In genomic region chr20:45987108-45987780, GRCh38 we compare ENCODE assay signal across 9 cellular contexts. TPM values are rescaled to one million over a fixed set of nuclear protein-coding genes. Genes with fewer than 3 reads are reported as not detected.
DNase-seq lines count a peak whose midpoint lies in the region; ATAC-seq and TF ChIP-seq lines count a peak whose summit lies in the region.
"Had no signal": no experiment of that assay in that cellular context is flagged by ENCODE, and none has a peak within 500 bp of the region (broad histone marks: within the 10 kb centered on the region; RNA-seq: fewer than 3 reads in every experiment).

No MANE protein-coding gene starts in this region.

- TF ChIP-seq CTCF in 22Rv1 (IDR thresholded peaks at IDR 0.05) = peak; percentile 97
- TF ChIP-seq CTCF in GM12875 (IDR thresholded peaks at IDR 0.05; ENCODE audit: borderline replicate concordance, insufficient read depth, low read depth, low read length) = peak; percentile 96
- peak; percentile 93 for TF ChIP-seq CTCF in WTC11 (IDR thresholded peaks at IDR 0.05)

- CTCF ChIA-PET in WTC11 (lab: Charles Lee) = interaction anchor here (0.6 to 9.6 kb wide), 40 partner anchors 8 to 377 kb away, joined by 3 to 235 read pairs (median 4); partner anchors contain the start of genes MMP9 and SNX21

- in situ Hi-C loops in T47D (cut with HindIII; ENCODE audit: low pct_unique_long_range_greater_than_20kb, low sequenced_read_pairs) = no loop called here

- no peak overlapping the region for H3K4me3 Mint-ChIP-seq in WTC11

- ATAC-seq in WTC11 = peak; percentile 91
- no peak for ATAC-seq in HG03280 (IDR thresholded peaks at IDR 0.05; ENCODE audit: unreplicated experiment)

- H3K27me3 Mint-ChIP-seq in WTC11 (ENCODE audit: low read depth) = peaks cover 6% of the 10 kb centered on the region

- H3K36me3 Mint-ChIP-seq in WTC11 = no peaks in the 10 kb centered on the region

- H3K4me1 Mint-ChIP-seq in WTC11 = peaks cover 14% of the 10 kb centered on the region

- POLR2A ChIA-PET in WTC11 (lab: Charles Lee) = interaction anchor here (0.9 to 1.6 kb wide), 2 partner anchors 9 to 25 kb away, joined by 4 to 10 read pairs; no protein-coding TSS in a partner anchor

- H3K27ac ChIP-seq in 22Rv1 = no peak overlapping the region

- H3K9me3 Mint-ChIP-seq in WTC11 = no peaks in the 10 kb centered on the region

- H3K27ac Mint-ChIP-seq in WTC11 = no peak overlapping the region

- DNase-seq in NCI-H2029 treated with DMSO at 0.1 percent for 48 hours (lab: John Stamatoyannopoulos, UW) = peak; percentile 24
- peak; percentile 93 for DNase-seq in WTC11 (ENCODE audit: low spot score)
- DNase-seq in T47D (ENCODE audit: low read depth in 1 of 2, low spot score in 1 of 2) = peak; percentile 76 to 87
- DNase-seq in kidney glomerular epithelial cell (lab: John Stamatoyannopoulos, UW) = peak; percentile 37
- DNase-seq in stimulated activated CD4-positive, alpha-beta T cell treated with anti-CD3 and anti-CD28 coated beads, Interleukin-4, amount 100 ng/mL, for 1 hour = peak; percentile 81

- H3K4me3 ChIP-seq in GM12875 (ENCODE audit: low read depth, low read length) = no peak overlapping the region

TF ChIP-seq in WTC11, 78 proteins besides CTCF, POLR2A, EP300 and RAD21:
- TF ChIP-seq SP1 (CRISPR knock-in tag; conservative IDR thresholded peaks at IDR 0.05) = peak; percentile 38; the same call in 1 of the 2 replicates
- TF ChIP-seq SMAD3 (CRISPR knock-in tag; IDR thresholded peaks at IDR 0.05; ENCODE audit: borderline replicate concordance) = 0 out of 2 replicates have a peak, but pooled peaks have one; percentile 34
- TF ChIP-seq TEAD4 (CRISPR knock-in tag; IDR thresholded peaks at IDR 0.05) = no peak
- 0 out of 2 replicates have a peak, but pooled peaks have one; percentile 58 for TF ChIP-seq HMGXB4 (CRISPR knock-in tag; IDR thresholded peaks at IDR 0.05)
- TF ChIP-seq ETV6 (CRISPR knock-in tag; IDR thresholded peaks at IDR 0.05) = no peak
- TF ChIP-seq MAX (CRISPR knock-in tag; IDR thresholded peaks at IDR 0.05) = 0 out of 2 replicates have a peak, but pooled peaks have one; percentile 29
- peak; percentile 57; the same call in 1 of the 2 replicates for TF ChIP-seq ZNF121 (CRISPR knock-in tag; IDR thresholded peaks at IDR 0.05)
- TF ChIP-seq GTF2I (CRISPR knock-in tag; conservative IDR thresholded peaks at IDR 0.05) = peak; percentile 65; the same call in 1 of the 2 replicates
- TF ChIP-seq PRDM15 (CRISPR knock-in tag; IDR thresholded peaks at IDR 0.05) = no peak
- TF ChIP-seq TCF7 (CRISPR knock-in tag; IDR thresholded peaks at IDR 0.05; ENCODE audit: low read depth) = no peak
- no peak for TF ChIP-seq ZNF396 (CRISPR knock-in tag; IDR thresholded peaks at IDR 0.05; ENCODE audit: borderline replicate concordance)
- no peak for TF ChIP-seq TP53 (CRISPR knock-in tag; IDR thresholded peaks at IDR 0.05)
- no peak for TF ChIP-seq MXD4 (CRISPR knock-in tag; IDR thresholded peaks at IDR 0.05; ENCODE audit: borderline replicate concordance)
TF ChIP-seq in WTC11: peak in this region for 6.

RNA-seq across cellular contexts. Expression of gene ZNF335, which starts 15.2 kb away (rescaled TPM):
- 16.3 to 20.0 TPM (median 16.4 TPM) in 3 replicates for total RNA-seq in WTC11 (2021)

RNA-seq across cellular contexts. Expression of gene MMP9, which starts 21.5 kb away (rescaled TPM):
- total RNA-seq in WTC11 (2021) = 5.8 to 7.1 TPM (median 5.8 TPM) in 3 replicates

RNA-seq across cellular contexts. Expression of gene SLC12A5, which starts 41.8 kb away (rescaled TPM):
- total RNA-seq in WTC11 (2021) = 6.6 to 8.5 TPM (median 7.2 TPM) in 3 replicates
- total RNA-seq: lower leg skin had no signal

RNA-seq across cellular contexts. Expression of gene PCIF1, which starts 52.8 kb away (rescaled TPM):
- total RNA-seq in WTC11 (2021) = 37.7 to 42.2 TPM (median 39.4 TPM) in 3 replicates

Comparison
In these comparisons a context has a peak if more than half of its experiments do, and no peak if none do; other contexts are left out.
1. DNase-seq: peak in every context shown above with its lines; median percentile 93 in WTC11; 82 in T47D; 81 in stimulated activated CD4-positive, alpha-beta T cell treated with anti-CD3 and anti-CD28 coated beads, Interleukin-4, amount 100 ng/mL, for 1 hour; 37 in kidney glomerular epithelial cell; 24 in NCI-H2029 treated with DMSO at 0.1 percent for 48 hours.